Comparison of ENCODE assay signal across 10 cellular contexts in genomic region chr1:152182942-152183341, GRCh38. TPM values are rescaled to one million over a fixed set of nuclear protein-coding genes. Genes with fewer than 3 reads are reported as not detected.
DNase-seq lines count a peak whose midpoint lies in the region; ATAC-seq, FAIRE-seq and TF ChIP-seq lines count a peak whose summit lies in the region.
"Had no signal": no experiment of that assay in that cellular context is flagged by ENCODE, and none has a peak within 500 bp of the region (broad histone marks: within the 10 kb centered on the region; RNA-seq: fewer than 3 reads in every experiment).

No MANE protein-coding gene starts in this region.

- H3K36me3 Mint-ChIP-seq in nephron progenitor cell (ENCODE audit: low read depth) = no peaks in the 10 kb centered on the region

- SMC1A ChIA-PET in GM12878 (lab: Charles Lee; ENCODE audit: uncharacterized antibody, unreplicated experiment) = interaction anchor here (1.3 to 2.8 kb wide), 2 partner anchors 126 to 129 kb away, joined by 5 to 8 read pairs; no protein-coding TSS in a partner anchor

- no peak overlapping the region for H3K4me3 Mint-ChIP-seq in nephron progenitor cell

- peaks cover 39% of the 10 kb centered on the region for H3K9me3 Mint-ChIP-seq in nephron progenitor cell

- no peak for TF ChIP-seq CTCF in GM12878 (IDR thresholded peaks at IDR 0.05 in 2 of 3, conservative IDR thresholded peaks at IDR 0.05 in 1 of 3; ENCODE audit: control insufficient read depth in 2 of 3, extremely low read depth in 1 of 3, insufficient read depth in 1 of 3, low read depth in 3 of 3, low read length in 3 of 3)
- TF ChIP-seq CTCF in nephron progenitor cell (IDR thresholded peaks at IDR 0.05) = no peak

- no peaks in the 10 kb centered on the region for H3K36me3 ChIP-seq in GM12878 (ENCODE audit: control insufficient read depth in 2 of 2, insufficient read depth in 2 of 2, low read length in 1 of 2)

- DNase-seq in AG20443 (ENCODE audit: low spot score) (peak; percentile 53), HPDE6-E6E7 (ENCODE audit: extremely low spot score) (peak; percentile 74), GM12878 (ENCODE audit: low read depth, low spot score) (no peak), lung microvascular endothelial cell (ENCODE audit: low read depth in 2 of 2) (peak; percentile 33 to 88), NCI-H510A treated with DMSO at 0.1 percent for 48 hours (lab: John Stamatoyannopoulos, UW) (no peak), nephron progenitor cell (no peak), NCI-H1092 (lab: John Stamatoyannopoulos, UW) (no peak), NCI-H2227 treated with DMSO at 0.1 percent for 48 hours (lab: John Stamatoyannopoulos, UW) (no peak)
- DNase-seq: caudate nucleus had no signal

- intact Hi-C loops in GM12878 (cut with micrococcal nuclease; ENCODE audit: unreplicated experiment) = no loop called here

- no peaks in the 10 kb centered on the region for H3K9me3 ChIP-seq in GM12878 (replicated peaks; ENCODE audit: control insufficient read depth, insufficient read depth, low read length)

- RAD21 ChIA-PET in GM12878 (lab: Charles Lee; ENCODE audit: unreplicated experiment) = interaction anchor here (6.7 kb wide), 1 partner anchor 276 kb away, joined by 63 read pairs; no protein-coding TSS in a partner anchor

- H3K27me3 ChIP-seq in GM12878 (replicated peaks in 1 of 2; ENCODE audit: control insufficient read depth in 2 of 2, insufficient read depth in 2 of 2, low read length in 1 of 2) = no peaks in the 10 kb centered on the region; a peak in 1 of 4 replicates

- no peak for TF ChIP-seq POLR2A in GM12878 (IDR thresholded peaks at IDR 0.05; ENCODE audit: low read depth, low read length)

- TF ChIP-seq RAD21 in GM12878 (IDR thresholded peaks at IDR 0.05; ENCODE audit: insufficient read depth, low read depth, low read length) = no peak

- no peak overlapping the region for H3K9ac ChIP-seq in GM12878 (ENCODE audit: control insufficient read depth, insufficient read depth, low read length)

- no peak overlapping the region for H3K4me2 ChIP-seq in GM12878 (ENCODE audit: control insufficient read depth, insufficient read depth)

- CTCF ChIA-PET in GM12878 (lab: Yijun Ruan, JAX) = interaction anchor here (1.4 to 7.8 kb wide), 3 partner anchors 125 to 276 kb away, joined by 3 to 145 read pairs (median 106); no protein-coding TSS in a partner anchor

- no peak overlapping the region for H3K27ac Mint-ChIP-seq in nephron progenitor cell

- H2AFZ ChIP-seq in GM12878 (ENCODE audit: control insufficient read depth, low read depth, low read length) = no peak overlapping the region

- no peak overlapping the region for H3K4me3 ChIP-seq in GM12878

- H3K27me3 Mint-ChIP-seq in nephron progenitor cell (ENCODE audit: low read depth, poor library complexity) = peaks cover 11% of the 10 kb centered on the region

- H3K4me1 ChIP-seq in GM12878 (ENCODE audit: control insufficient read depth, insufficient read depth, low read length) = no peaks in the 10 kb centered on the region

- TF ChIP-seq EP300 in GM12878 (IDR thresholded peaks at IDR 0.05; ENCODE audit: borderline replicate concordance in 1 of 2, control insufficient read depth in 1 of 2, low read depth in 2 of 2, low read length in 2 of 2) = no peak

- FAIRE-seq in GM12878 (lab: Jason Lieb, UNC) = peak; percentile 44

- H3K4me1 Mint-ChIP-seq in nephron progenitor cell = no peaks in the 10 kb centered on the region

- 6% methylated on average over 2 of the region's 2 CpGs for WGBS in GM12878 (ENCODE audit: insufficient coverage, insufficient replicate concordance, low lambda C conversion rate, missing lambda C conversion rate)

- BruUV-seq in GM12878 (replicated peaks; lab: Mats Ljungman, UMichigan) = no TSS peak

- ATAC-seq in GM12878 = no peak

- in situ Hi-C loops in GM12878 (cut with MboI) = no loop called here

- POLR2A ChIA-PET in GM12878 (lab: Charles Lee) = no interaction called here

- no peaks in the 10 kb centered on the region for H3K79me2 ChIP-seq in GM12878 (ENCODE audit: control insufficient read depth, insufficient read depth, low read length)

- H3K27ac ChIP-seq in GM12878 (ENCODE audit: control insufficient read depth, insufficient read depth) = no peak overlapping the region

- no peaks in the 10 kb centered on the region for H4K20me1 ChIP-seq in GM12878 (ENCODE audit: control insufficient read depth, insufficient read depth)

TF ChIP-seq in GM12878, 131 proteins besides CTCF, POLR2A, EP300 and RAD21:
- TF ChIP-seq TBL1XR1 (IDR thresholded peaks at IDR 0.05; ENCODE audit: low read depth, low read length) (no peak), WRNIP1 (IDR thresholded peaks at IDR 0.05; ENCODE audit: borderline replicate concordance, low read depth, low read length) (no peak), YY1 (IDR thresholded peaks at IDR 0.05; ENCODE audit: low read depth, low read length) (no peak), ELK1 (IDR thresholded peaks at IDR 0.05; ENCODE audit: low read depth, low read length) (no peak), FOS (IDR thresholded peaks at IDR 0.05; ENCODE audit: borderline replicate concordance, extremely low read depth, insufficient read length) (no peak), POLR2AphosphoS2 (IDR thresholded peaks at IDR 0.05; ENCODE audit: low read depth, low read length) (no peak), TCF12 (IDR thresholded peaks at IDR 0.05; ENCODE audit: low read depth, low read length) (no peak), KLF5 (IDR thresholded peaks at IDR 0.05; ENCODE audit: partially characterized antibody) (no peak), CBX5 (IDR thresholded peaks at IDR 0.05; ENCODE audit: low read depth) (no peak)

RNA-seq across cellular contexts. Expression of gene RPTN, which starts 23.9 kb away (rescaled TPM):
- total RNA-seq in GM12878 (2013; cell fraction: nucleolus; rRNA removed) = not detected in 2 replicates
- not detected in 2 replicates for total RNA-seq in GM12878 (2014; rRNA removed)
- total RNA-seq in GM12878 (2014; rRNA removed; fragmentation: Illumina TruSeq; extraction: Trizol) = not detected in 2 replicates
- not detected in 2 replicates for total RNA-seq in GM12878 (2021)
- not detected for polyA plus RNA-seq in GM12878 (2011; ENCODE audit: low read depth)
- polyA plus RNA-seq in GM12878 (2011; rRNA removed) = not detected in 2 replicates
- not detected in 2 replicates for polyA plus RNA-seq in GM12878 (2011; cell fraction: cytosol; rRNA removed)
- 0.03 TPM in 1 of 2 replicates, not detected in the other for polyA plus RNA-seq in GM12878 (2011; cell fraction: nucleus; rRNA removed)
- polyA plus RNA-seq in GM12878 (2012) = not detected in 2 replicates
- not detected in 2 replicates for polyA plus RNA-seq in GM12878 (2014; fragmentation: Illumina TruSeq; extraction: Trizol)
- not detected for polyA plus RNA-seq in GM12878 (2014; fragmentation: Nextera tagmentation; extraction: Ambion mirVana)
- polyA plus RNA-seq in GM12878 (2014; rRNA removed) = not detected in 2 replicates
- polyA plus RNA-seq in GM12878 (2016; fragmentation: Nextera tagmentation; extraction: Ambion mirVana) = not detected
- not detected in 2 replicates for polyA minus RNA-seq in GM12878 (2011; rRNA and poly(A)+ RNA removed)
- polyA minus RNA-seq in GM12878 (2011; cell fraction: cytosol; rRNA and poly(A)+ RNA removed) = not detected in 2 replicates
- polyA minus RNA-seq in GM12878 (2011; cell fraction: nucleus; rRNA and poly(A)+ RNA removed) = not detected in 2 replicates
- not detected in 2 replicates for total RNA-seq in lung microvascular endothelial cell
- total RNA-seq: osteocyte had no signal

RNA-seq across cellular contexts. Expression of gene HRNR, which starts 41.1 kb away (rescaled TPM):
- total RNA-seq in GM12878 (2013; cell fraction: nucleolus; rRNA removed) = not detected in 2 replicates
- not detected in 2 replicates for total RNA-seq in GM12878 (2014; rRNA removed)
- total RNA-seq in GM12878 (2014; rRNA removed; fragmentation: Illumina TruSeq; extraction: Trizol) = not detected in 2 replicates
- total RNA-seq in GM12878 (2021) = not detected in 2 replicates
- not detected for polyA plus RNA-seq in GM12878 (2011; ENCODE audit: low read depth)
- polyA plus RNA-seq in GM12878 (2011; rRNA removed) = not detected in 2 replicates
- not detected in 2 replicates for polyA plus RNA-seq in GM12878 (2011; cell fraction: cytosol; rRNA removed)
- not detected in 2 replicates for polyA plus RNA-seq in GM12878 (2011; cell fraction: nucleus; rRNA removed)
- polyA plus RNA-seq in GM12878 (2012) = 0.03 and 0.04 TPM in 2 replicates
- polyA plus RNA-seq in GM12878 (2014; fragmentation: Illumina TruSeq; extraction: Trizol) = not detected in 2 replicates
- polyA plus RNA-seq in GM12878 (2014; fragmentation: Nextera tagmentation; extraction: Ambion mirVana) = not detected
- polyA plus RNA-seq in GM12878 (2014; rRNA removed) = not detected in 2 replicates
- polyA plus RNA-seq in GM12878 (2016; fragmentation: Nextera tagmentation; extraction: Ambion mirVana) = not detected
- polyA minus RNA-seq in GM12878 (2011; rRNA and poly(A)+ RNA removed) = not detected in 2 replicates
- not detected in 2 replicates for polyA minus RNA-seq in GM12878 (2011; cell fraction: cytosol; rRNA and poly(A)+ RNA removed)
- polyA minus RNA-seq in GM12878 (2011; cell fraction: nucleus; rRNA and poly(A)+ RNA removed) = not detected in 2 replicates
- not detected in 2 replicates for total RNA-seq in lung microvascular endothelial cell
- total RNA-seq: osteocyte had no signal

Comparison
In these comparisons a context has a peak if more than half of its experiments do, and no peak if none do; other contexts are left out.
1. DNase-seq: peak in AG20443 (single experiment), HPDE6-E6E7 (single experiment) and lung microvascular endothelial cell (2 of 2); none in GM12878 (single experiment), NCI-H510A treated with DMSO at 0.1 percent for 48 hours (single experiment), nephron progenitor cell (single experiment), NCI-H1092 (single experiment) and NCI-H2227 treated with DMSO at 0.1 percent for 48 hours (single experiment).